ENCODE assay signal across 8 cellular contexts in genomic region chr1:16889179-16889816, GRCh38. TPM values are rescaled to one million over a fixed set of nuclear protein-coding genes. Genes with fewer than 3 reads are reported as not detected.
DNase-seq lines count a peak whose midpoint lies in the region; TF ChIP-seq lines count a peak whose summit lies in the region.
"Not testable (repeated sequence)": the region's sequence is repeated elsewhere in the genome, so short reads cannot be mapped to it uniquely, and the experiment has no call there.

No MANE protein-coding gene starts in this region.

- TF ChIP-seq POLR2A in Peyer's patch (IDR thresholded peaks at IDR 0.05): peak in 1 of 2 donors; percentile 21

- H3K79me2 ChIP-seq in GM23248 (ENCODE audit: insufficient read depth): not testable (repeated sequence)

- intact Hi-C loops in left ventricle myocardium inferior (cut with micrococcal nuclease): not testable (repeated sequence)

- H3K27me3 Mint-ChIP-seq in chondrocyte (ENCODE audit: low read depth): not testable (repeated sequence)

- H3K4me3 Mint-ChIP-seq in chondrocyte (ENCODE audit: unreplicated experiment): peak overlapping the region; percentile 69

- H3K4me1 Mint-ChIP-seq in chondrocyte (ENCODE audit: low read depth): not testable (repeated sequence)

- H2AFZ ChIP-seq in GM23248: peak overlapping the region; percentile 98

- H3K9me2 ChIP-seq in GM23248 (ENCODE audit: insufficient read depth): not testable (repeated sequence)

- not testable (repeated sequence) for H3K36me3 ChIP-seq in GM23248 (ENCODE audit: low read depth); Peyer's patch; left ventricle myocardium inferior; muscle layer of duodenum (ENCODE audit: control insufficient read depth in 1 of 2, insufficient read depth in 2 of 2, low read length in 2 of 2)

- not testable (repeated sequence) for TF ChIP-seq CTCF in 22Rv1 (IDR thresholded peaks at IDR 0.05)
- peak in 1 of 6 experiments; percentile 25 for TF ChIP-seq CTCF in Peyer's patch (IDR thresholded peaks at IDR 0.05)
- peak; percentile 14 for TF ChIP-seq CTCF in chondrocyte (IDR thresholded peaks at IDR 0.05)
- TF ChIP-seq CTCF in left ventricle myocardium inferior (IDR thresholded peaks at IDR 0.05; ENCODE audit: borderline replicate concordance): peak; percentile 32

- H3K9me3 Mint-ChIP-seq in chondrocyte (ENCODE audit: low read depth): not testable (repeated sequence)

- DNase-seq in GM23248 (peak; percentile 86), Peyer's patch (peak; percentile 66 to 88 (median 86)), activated T-cell treated with anti-CD3 and anti-CD28 coated beads for 24 hours (ENCODE audit: low read depth) (peak; percentile 71), left ventricle myocardium inferior (peak; percentile 70)
- not testable (repeated sequence) for DNase-seq in chondrocyte (ENCODE audit: low spot score)
- peak; percentile 75 for DNase-seq in stimulated activated CD4-positive, alpha-beta T cell treated with anti-CD3 and anti-CD28 coated beads, Interleukin-1b, Interleukin-23, amount 100 ng/mL, for 48 hours

- H3K9me3 ChIP-seq in GM23248 (ENCODE audit: low read depth); Peyer's patch; left ventricle myocardium inferior (replicated peaks); muscle layer of duodenum (ENCODE audit: control insufficient read depth in 1 of 2, low read length in 2 of 2): not testable (repeated sequence)

- peaks cover 15% of the 10 kb centered on the region for H3K27me3 ChIP-seq in GM23248 (replicated peaks; ENCODE audit: insufficient read depth)
- not testable (repeated sequence) for H3K27me3 ChIP-seq in Peyer's patch; left ventricle myocardium inferior (ENCODE audit: low read depth); muscle layer of duodenum (ENCODE audit: low read depth, low read length)

- peaks cover 10% of the 10 kb centered on the region; the same call in 1 of the 2 replicates for H3F3A ChIP-seq in GM23248 (ENCODE audit: insufficient read depth)

- WGBS in GM23248 (ENCODE audit: low coverage in 1 of 2, low lambda C conversion rate in 2 of 2, missing lambda C conversion rate in 2 of 2), 2 experiments: 2% methylated on average over 45 of the region's 45 CpGs

- peak overlapping the region; percentile 80 for H3K4me3 ChIP-seq in GM23248
- peak overlapping the region; percentile 43 to 60 (median 55) for H3K4me3 ChIP-seq in Peyer's patch
- H3K4me3 ChIP-seq in left ventricle myocardium inferior: peak overlapping the region; percentile 78
- H3K4me3 ChIP-seq in muscle layer of duodenum (ENCODE audit: low read depth in 1 of 2, low read length in 2 of 2): peak overlapping the region; percentile 67 to 73

- peak overlapping the region; percentile 50 for H3K27ac ChIP-seq in 22Rv1
- H3K27ac ChIP-seq in GM23248: peak overlapping the region; percentile 10; the same call in 1 of the 2 replicates
- H3K27ac ChIP-seq in Peyer's patch: peak overlapping the region; percentile 68 to 84 (median 79)
- peak overlapping the region; percentile 94 for H3K27ac ChIP-seq in left ventricle myocardium inferior (replicated peaks)
- H3K27ac ChIP-seq in muscle layer of duodenum (ENCODE audit: low read length): peak overlapping the region; percentile 74

- H3K36me3 Mint-ChIP-seq in chondrocyte (ENCODE audit: low read depth): not testable (repeated sequence)

- H4K20me1 ChIP-seq in GM23248 (ENCODE audit: insufficient read depth): not testable (repeated sequence)

- H3K9ac ChIP-seq in GM23248: peak overlapping the region; percentile 76

- not testable (repeated sequence) for H3K4me1 ChIP-seq in GM23248 (ENCODE audit: insufficient read depth); Peyer's patch; muscle layer of duodenum (ENCODE audit: control insufficient read depth in 1 of 2, insufficient read depth in 2 of 2, low read length in 2 of 2)
- peaks cover 13% of the 10 kb centered on the region for H3K4me1 ChIP-seq in left ventricle myocardium inferior

- in situ Hi-C loops in GM23248 (cut with MboI): not testable (repeated sequence)

- H3K27ac Mint-ChIP-seq in chondrocyte (ENCODE audit: unreplicated experiment): peak overlapping the region; percentile 45

- H3K4me2 ChIP-seq in GM23248 (ENCODE audit: unreplicated experiment): peak overlapping the region; percentile 82

RNA-seq across cellular contexts. Expression of gene RNU1-2, which starts 6.5 kb away (rescaled TPM):
- under 0.01 TPM in 1 of 2 replicates, not detected in the other for total RNA-seq in GM23248 (2014; rRNA removed; shearing (Covaris generic))
- not detected in 2 replicates for polyA plus RNA-seq in GM23248 (2016; fragmentation: Nextera tagmentation; extraction: Ambion mirVana)
- total RNA-seq in Peyer's patch: under 1 TPM; under 0.01 TPM
- 1,438 to 1,620 TPM (median 1,579 TPM) in 3 replicates for total RNA-seq in chondrocyte
- 6,072 TPM for total RNA-seq in left ventricle myocardium inferior

RNA-seq across cellular contexts. Expression of gene CROCC, which starts 32.4 kb away (rescaled TPM):
- total RNA-seq in GM23248 (2014; rRNA removed; shearing (Covaris generic)): 17.6 and 24.0 TPM in 2 replicates
- 5.2 and 7.0 TPM in 2 replicates for polyA plus RNA-seq in GM23248 (2016; fragmentation: Nextera tagmentation; extraction: Ambion mirVana)
- total RNA-seq in Peyer's patch (100 to 1,000 TPM in 1 of 4 donors, 10 to 100 TPM in 3; 14.7 to 298 (median 45.1) TPM), chondrocyte (24.7 to 32.2 TPM (median 26.2 TPM) in 3 replicates), left ventricle myocardium inferior (8.9 TPM)

Comparison
In these comparisons a context has a peak if more than half of its experiments do, and no peak if none do; other contexts are left out.
1. H3K27ac ChIP-seq: peak in every context shown above with its lines; median percentile 94 in left ventricle myocardium inferior; 79 in Peyer's patch; 74 in muscle layer of duodenum; 50 in 22Rv1; 10 in GM23248.
2. RNA of gene RNU1-2, which starts 6.5 kb away (total RNA-seq): 6,072 TPM in left ventricle myocardium inferior (single experiment) and 1,438 to 1,620 TPM in chondrocyte; under 0.01 TPM in GM23248 and under 0.01 TPM in Peyer's patch; every median in the first group is over 1,000 times any median in the second.
3. Peak in every context shown above with its lines, with median percentiles within 50 percentile points of each other: H3K4me3 ChIP-seq.